In genomic region chr1:21021311-21021710, GRCh38 we compare ENCODE assay signal across 12 cellular contexts.
DNase-seq lines count a peak whose midpoint lies in the region; ATAC-seq, FAIRE-seq and TF ChIP-seq lines count a peak whose summit lies in the region.
"Had no signal": no experiment of that assay in that cellular context is flagged by ENCODE, and none has a peak within 500 bp of the region (broad histone marks: within the 10 kb centered on the region; RNA-seq: fewer than 3 reads in every experiment).

No MANE protein-coding gene starts in this region.

- in situ Hi-C loops in GM12878 (cut with MboI) = no loop called here

- RAD21 ChIA-PET in GM12878 (lab: Charles Lee; ENCODE audit: unreplicated experiment) = interaction anchor here (0.6 kb wide), 1 partner anchor 119 kb away, joined by 3 read pairs; no protein-coding TSS in a partner anchor

- peaks cover 5% of the 10 kb centered on the region for H3K79me2 ChIP-seq in GM12878 (ENCODE audit: control insufficient read depth, insufficient read depth, low read length)

- H3K79me1 ChIP-seq in mesenchymal stem cell (replicated peaks; ENCODE audit: low read length, poor library complexity, severe bottlenecking) = peaks cover 9% of the 10 kb centered on the region

- H3K4me2 ChIP-seq in GM12878 (ENCODE audit: control insufficient read depth, insufficient read depth) (no peak overlapping the region; the same call in 1 of the 2 replicates), mesenchymal stem cell (ENCODE audit: low read length, poor library complexity, severe bottlenecking) (no peak overlapping the region)

- no peak for DNase-seq in activated CD8-positive, alpha-beta memory T cell treated with anti-CD3 and anti-CD28 coated beads, Interleukin-2, amount 10 ng/mL, durations not matched to agents 7 days and 5 days
- no peak for DNase-seq in activated CD8-positive, alpha-beta memory T cell treated with anti-CD3 and anti-CD28 coated beads for 24 hours
- DNase-seq in GM12878 (ENCODE audit: low read depth, low spot score) = no peak
- DNase-seq in mesenchymal stem cell = no peak
- no peak for DNase-seq in thyroid gland
- no peak for DNase-seq in islet precursor cell
- DNase-seq in NCI-H1694 treated with DMSO at 0.1 percent for 48 hours (lab: John Stamatoyannopoulos, UW) = no peak
- no peak for DNase-seq in foreskin melanocyte
- DNase-seq: activated CD8-positive, alpha-beta memory T cell treated with anti-CD3 and anti-CD28 coated beads, Interleukin-2, amount 50 U/mL, for 48 hours; NCI-H524 had no signal

- no peak overlapping the region for H2BK5ac ChIP-seq in mesenchymal stem cell (ENCODE audit: low read depth, low read length, poor library complexity, severe bottlenecking)

- CTCF ChIA-PET in activated CD8-positive, alpha-beta memory T cell treated with anti-CD3 and anti-CD28 coated beads, Interleukin-2, amount 10 ng/mL, durations not matched to agents 7 days and 5 days (lab: Charles Lee) = interaction anchor here (1.2 to 1.8 kb wide), 2 partner anchors 34 to 39 kb away, joined by 3 to 4 read pairs; no protein-coding TSS in a partner anchor
- CTCF ChIA-PET in GM12878 (lab: Yijun Ruan, JAX) = interaction anchor here (1.9 kb wide), 1 partner anchor 19 kb away, joined by 5 read pairs; no protein-coding TSS in a partner anchor

- BruUV-seq in GM12878 (replicated peaks; lab: Mats Ljungman, UMichigan) = no TSS peak

- H3K27me3 ChIP-seq in GM12878 (replicated peaks in 1 of 2; ENCODE audit: control insufficient read depth in 2 of 2, insufficient read depth in 2 of 2, low read length in 1 of 2) = no peaks in the 10 kb centered on the region
- H3K27me3 ChIP-seq in mesenchymal stem cell (ENCODE audit: control insufficient read depth in 1 of 2, insufficient read depth in 1 of 2, low read length in 2 of 2) = no peaks in the 10 kb centered on the region
- no peaks in the 10 kb centered on the region for H3K27me3 ChIP-seq in thyroid gland

- H3K27me3 Mint-ChIP-seq in activated CD8-positive, alpha-beta memory T cell treated with anti-CD3 and anti-CD28 coated beads, Interleukin-2, amount 10 ng/mL, durations not matched to agents 7 days and 5 days = no peaks in the 10 kb centered on the region

- H3K4me3 ChIP-seq in GM12878 (no peak overlapping the region), mesenchymal stem cell (ENCODE audit: insufficient read depth in 1 of 2, low read depth in 1 of 2, low read length in 2 of 2) (no peak overlapping the region), thyroid gland (replicated peaks in 1 of 3) (no peak overlapping the region)

- H3K4me1 ChIP-seq in GM12878 (ENCODE audit: control insufficient read depth, insufficient read depth, low read length) = peaks cover 10% of the 10 kb centered on the region
- H3K4me1 ChIP-seq in mesenchymal stem cell (ENCODE audit: control insufficient read depth, insufficient read depth, low read depth, low read length) = peaks cover 7% of the 10 kb centered on the region
- H3K4me1 ChIP-seq in thyroid gland = peaks cover 25 to 32% of the 10 kb centered on the region in 2 donors

- 100% methylated on average over 4 of the region's 4 CpGs for WGBS in GM12878 (ENCODE audit: insufficient coverage, insufficient replicate concordance, low lambda C conversion rate, missing lambda C conversion rate)
- WGBS in mesenchymal stem cell = 89% methylated on average over 4 of the region's 4 CpGs
- 80 to 83% methylated on average over 4 of the region's 4 CpGs for WGBS in thyroid gland, 2 donors

- no peak overlapping the region for H3K4ac ChIP-seq in mesenchymal stem cell (ENCODE audit: low read depth in 1 of 2, low read length in 2 of 2)

- H3K9me3 ChIP-seq in GM12878 (replicated peaks; ENCODE audit: control insufficient read depth, insufficient read depth, low read length) = no peaks in the 10 kb centered on the region
- H3K9me3 ChIP-seq in mesenchymal stem cell (ENCODE audit: control insufficient read depth, low read length) = no peaks in the 10 kb centered on the region
- no peaks in the 10 kb centered on the region for H3K9me3 ChIP-seq in thyroid gland

- H4K91ac ChIP-seq in mesenchymal stem cell (ENCODE audit: low read length) = no peak overlapping the region

- TF ChIP-seq CTCF in GM12878 (IDR thresholded peaks at IDR 0.05 in 2 of 3, conservative IDR thresholded peaks at IDR 0.05 in 1 of 3; ENCODE audit: control insufficient read depth in 2 of 3, extremely low read depth in 1 of 3, insufficient read depth in 1 of 3, low read depth in 3 of 3, low read length in 3 of 3) = no peak
- TF ChIP-seq CTCF in thyroid gland (IDR thresholded peaks at IDR 0.05) = no peak

- H3K18ac ChIP-seq in mesenchymal stem cell (ENCODE audit: low read depth in 1 of 2, low read length in 2 of 2) = no peak overlapping the region

- no peak overlapping the region for H2AK5ac ChIP-seq in mesenchymal stem cell (ENCODE audit: low read length, severe bottlenecking)

- H3K23ac ChIP-seq in mesenchymal stem cell (ENCODE audit: low read length in 2 of 2) = no peak overlapping the region

- H3K4me1 Mint-ChIP-seq in activated CD8-positive, alpha-beta memory T cell treated with anti-CD3 and anti-CD28 coated beads, Interleukin-2, amount 10 ng/mL, durations not matched to agents 7 days and 5 days = peaks cover 25% of the 10 kb centered on the region

- SMC1A ChIA-PET in GM12878 (lab: Charles Lee; ENCODE audit: uncharacterized antibody, unreplicated experiment) = interaction anchor here (1.0 to 1.2 kb wide), 3 partner anchors 28 to 39 kb away, joined by 4 read pairs; no protein-coding TSS in a partner anchor

- H3K9ac ChIP-seq in GM12878 (ENCODE audit: control insufficient read depth, insufficient read depth, low read length) = no peak overlapping the region
- peak overlapping the region; percentile 87 for H3K9ac ChIP-seq in mesenchymal stem cell (ENCODE audit: low read length)

- no peak for ATAC-seq in activated CD8-positive, alpha-beta memory T cell treated with anti-CD3 and anti-CD28 coated beads, Interleukin-2, amount 10 ng/mL, durations not matched to agents 7 days and 5 days
- ATAC-seq in GM12878 = no peak

- peaks cover 20% of the 10 kb centered on the region for H3K36me3 Mint-ChIP-seq in activated CD8-positive, alpha-beta memory T cell treated with anti-CD3 and anti-CD28 coated beads, Interleukin-2, amount 10 ng/mL, durations not matched to agents 7 days and 5 days

- POLR2A ChIA-PET in GM12878 (lab: Charles Lee) = interaction anchor here (0.6 to 1.2 kb wide), 2 partner anchors 8 to 11 kb away, joined by 3 to 8 read pairs; no protein-coding TSS in a partner anchor

- H3K36me3 ChIP-seq in GM12878 (ENCODE audit: control insufficient read depth in 2 of 2, insufficient read depth in 2 of 2, low read length in 1 of 2) (no peaks in the 10 kb centered on the region), mesenchymal stem cell (ENCODE audit: control insufficient read depth in 1 of 2, insufficient read depth in 2 of 2, low read depth in 1 of 2, low read length in 2 of 2) (no peaks in the 10 kb centered on the region), thyroid gland (no peaks in the 10 kb centered on the region)

- no peak for TF ChIP-seq EP300 in GM12878 (IDR thresholded peaks at IDR 0.05; ENCODE audit: borderline replicate concordance in 1 of 2, control insufficient read depth in 1 of 2, low read depth in 2 of 2, low read length in 2 of 2)

- no peaks in the 10 kb centered on the region for H3K9me3 Mint-ChIP-seq in activated CD8-positive, alpha-beta memory T cell treated with anti-CD3 and anti-CD28 coated beads, Interleukin-2, amount 10 ng/mL, durations not matched to agents 7 days and 5 days (ENCODE audit: low read depth)

- TF ChIP-seq POLR2A in GM12878 (IDR thresholded peaks at IDR 0.05; ENCODE audit: low read depth, low read length) = no peak
- TF ChIP-seq POLR2A in thyroid gland (IDR thresholded peaks at IDR 0.05) = no peak

- FAIRE-seq in GM12878 (lab: Jason Lieb, UNC) = no peak
- FAIRE-seq: frontal cortex, H1 had no signal

- intact Hi-C loops in GM12878 (cut with micrococcal nuclease; ENCODE audit: unreplicated experiment) (no loop called here), thyroid gland (cut with DNase I) (no loop called here)

- H2BK12ac ChIP-seq in mesenchymal stem cell (ENCODE audit: low read length in 2 of 2) = no peak overlapping the region

- no peaks in the 10 kb centered on the region for H4K20me1 ChIP-seq in GM12878 (ENCODE audit: control insufficient read depth, insufficient read depth)

- H2AFZ ChIP-seq in GM12878 (ENCODE audit: control insufficient read depth, low read depth, low read length) (no peak overlapping the region), mesenchymal stem cell (ENCODE audit: low read depth, low read length) (no peak overlapping the region)

- H3K27ac ChIP-seq in GM12878 (ENCODE audit: control insufficient read depth, insufficient read depth) = peak overlapping the region; percentile 76
- H3K27ac ChIP-seq in mesenchymal stem cell (ENCODE audit: low read length, poor library complexity, severe bottlenecking) = no peak overlapping the region
- H3K27ac ChIP-seq in thyroid gland = peak overlapping the region; percentile 94 to 99 (median 98)

- no peak overlapping the region for H2BK120ac ChIP-seq in mesenchymal stem cell (ENCODE audit: low read depth, low read length)

- H3K14ac ChIP-seq in mesenchymal stem cell (ENCODE audit: low read length in 2 of 2) = no peak overlapping the region

- TF ChIP-seq RAD21 in GM12878 (IDR thresholded peaks at IDR 0.05; ENCODE audit: insufficient read depth, low read depth, low read length) = no peak

- no peak overlapping the region for H4K8ac ChIP-seq in mesenchymal stem cell (ENCODE audit: low read length)

- no peak overlapping the region for H3K4me3 Mint-ChIP-seq in activated CD8-positive, alpha-beta memory T cell treated with anti-CD3 and anti-CD28 coated beads, Interleukin-2, amount 10 ng/mL, durations not matched to agents 7 days and 5 days

- no peak overlapping the region for H2BK15ac ChIP-seq in mesenchymal stem cell (ENCODE audit: low read depth, poor library complexity, severe bottlenecking)

- H3K27ac Mint-ChIP-seq in activated CD8-positive, alpha-beta memory T cell treated with anti-CD3 and anti-CD28 coated beads, Interleukin-2, amount 10 ng/mL, durations not matched to agents 7 days and 5 days = peak overlapping the region; percentile 65

TF ChIP-seq in GM12878, 131 proteins besides CTCF, POLR2A, EP300 and RAD21 (continues in another document):
- TF ChIP-seq ZBED1 (IDR thresholded peaks at IDR 0.05; ENCODE audit: borderline replicate concordance) (no peak), BHLHE40 (IDR thresholded peaks at IDR 0.05; ENCODE audit: borderline replicate concordance in 1 of 2, low read depth in 2 of 2, low read length in 1 of 2) (no peak), SMAD5 (IDR thresholded peaks at IDR 0.05; ENCODE audit: low read depth) (no peak)
